29 cellular contexts compared by ENCODE assay signal in the genomic region with DNA sequence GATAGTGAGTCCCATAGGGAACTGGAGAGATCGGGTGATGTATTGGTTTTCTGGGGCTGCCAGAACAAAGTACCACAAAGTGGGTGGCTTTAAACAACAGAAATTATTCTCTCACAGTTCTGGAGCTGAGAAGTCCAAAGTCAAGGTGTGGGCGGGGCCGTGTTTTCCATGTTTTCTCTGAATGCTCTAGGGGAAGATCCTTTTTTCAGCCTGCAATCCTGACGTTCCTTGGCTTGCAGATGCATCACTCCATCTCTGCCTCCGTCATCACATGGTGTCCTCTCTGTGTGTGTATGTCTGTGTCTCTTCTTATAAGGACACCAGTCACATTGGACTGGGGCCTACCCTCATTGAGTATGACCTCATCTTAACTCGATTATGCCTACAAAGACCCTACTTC. TPM values are rescaled to one million over a fixed set of nuclear protein-coding genes. Genes with fewer than 3 reads are reported as not detected.
"Had no signal": no experiment of that assay in that cellular context is flagged by ENCODE, and none has a peak within 500 bp of the region (broad histone marks: within the 10 kb centered on the region; RNA-seq: fewer than 3 reads in every experiment).

No MANE protein-coding gene starts in this region.

- H3K4me3 ChIP-seq: coronary artery, esophagus muscularis mucosa, gastrocnemius medialis, heart right ventricle had no signal

- H3K27me3 ChIP-seq: esophagus muscularis mucosa, foreskin keratinocyte, gastrocnemius medialis had no signal

- ATAC-seq: activated CD4-positive, CD25-positive, alpha-beta regulatory T cell treated with anti-CD3 and anti-CD28 coated beads, Interleukin-2, amount 50 U/mL, for 24 hours; activated CD8-positive, alpha-beta T cell treated with anti-CD3 and anti-CD28 coated beads for 36 hours; activated T-cell treated with anti-CD3 and anti-CD28 coated beads, Interleukin-2, amount 50 U/mL, for 4 hours; activated T-helper 17 cell treated with anti-CD3 and anti-CD28 coated beads, Interleukin-2, amount 50 U/mL, for 72 hours; effector memory CD8-positive, alpha-beta T cell; foreskin keratinocyte; gastrocnemius medialis; heart right ventricle; T-helper 17 cell had no signal

- H3K4me1 ChIP-seq: foreskin keratinocyte, gastrocnemius medialis, heart right ventricle had no signal

- DNase-seq: activated B cell treated with CpG ODN at 0.5 μM for 24 hours; activated CD4-positive, alpha-beta T cell treated with anti-CD3 and anti-CD28 coated beads for 48 hours; activated CD4-positive, alpha-beta T cell treated with anti-CD3 and anti-CD28 coated beads, Interleukin-2, amount 50 U/mL, for 1 hour; activated CD4-positive, alpha-beta T cell treated with anti-CD3 and anti-CD28 coated beads, Interleukin-2, amount 50 U/mL, for 48 hours; activated CD8-positive, alpha-beta memory T cell treated with anti-CD3 and anti-CD28 coated beads for 24 hours; activated CD8-positive, alpha-beta T cell treated with anti-CD3 and anti-CD28 coated beads for 36 hours; activated effector memory CD4-positive, alpha-beta T cell treated with Interleukin-2 at 50 U/mL for 16 hours; activated gamma-delta T cell treated with Interleukin-2 at 50 U/mL for 16 hours; activated naive CD4-positive, alpha-beta T cell treated with anti-CD3 and anti-CD28 coated beads, Interleukin-2, amount 50 U/mL, for 16 hours; activated naive CD4-positive, alpha-beta T cell treated with Interleukin-2 at 50 U/mL for 16 hours; activated T-cell treated with anti-CD3 and anti-CD28 coated beads, Interleukin-2, amount 50 U/mL, for 4 hours; amniotic stem cell; aorta; central memory CD4-positive, alpha-beta T cell; cerebellar nuclear complex; effector CD4-positive, alpha-beta T cell; effector memory CD8-positive, alpha-beta T cell; erythroblast; foreskin keratinocyte; gastrocnemius medialis; heart right ventricle; T-helper 1 cell; T-helper 17 cell; T1000; WERI-Rb-1 had no signal

- H3K27ac ChIP-seq: coronary artery, esophagus muscularis mucosa, foreskin keratinocyte, gastrocnemius medialis, heart right ventricle, WERI-Rb-1 had no signal

- H3K36me3 ChIP-seq: esophagus muscularis mucosa, gastrocnemius medialis, heart right ventricle, WERI-Rb-1 had no signal

- H3K9me3 ChIP-seq: esophagus muscularis mucosa, gastrocnemius medialis, heart right ventricle had no signal

RNA-seq across cellular contexts. Expression of gene GPM6B, which starts 7.9 kb away (rescaled TPM):
- total RNA-seq: activated B cell treated with CpG ODN at 0.5 μM for 24 hours; activated CD8-positive, alpha-beta T cell treated with anti-CD3 and anti-CD28 coated beads for 36 hours; activated T-helper 17 cell treated with anti-CD3 and anti-CD28 coated beads, Interleukin-2, amount 50 U/mL, for 72 hours; foreskin keratinocyte; T-helper 17 cell had no signal
